ENCODE assay signal across 1 cellular context in genomic region chr11:86068951-86069407, GRCh38.
TF ChIP-seq lines count a peak whose summit lies in the region.

TSS of gene PICALM (minus strand) at chr11:86069084. CDS start at chr11:86068780, 304 bp downstream.

TF ChIP-seq in GM12878, 131 proteins besides CTCF, POLR2A, EP300 and RAD21 (continued from another document and continues in another):
- TF ChIP-seq, protein P1, sequence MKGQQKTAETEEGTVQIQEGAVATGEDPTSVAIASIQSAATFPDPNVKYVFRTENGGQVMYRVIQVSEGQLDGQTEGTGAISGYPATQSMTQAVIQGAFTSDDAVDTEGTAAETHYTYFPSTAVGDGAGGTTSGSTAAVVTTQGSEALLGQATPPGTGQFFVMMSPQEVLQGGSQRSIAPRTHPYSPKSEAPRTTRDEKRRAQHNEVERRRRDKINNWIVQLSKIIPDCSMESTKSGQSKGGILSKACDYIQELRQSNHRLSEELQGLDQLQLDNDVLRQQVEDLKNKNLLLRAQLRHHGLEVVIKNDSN (IDR thresholded peaks at IDR 0.05; ENCODE audit: borderline replicate concordance, extremely low read length, insufficient read depth, low read depth, low read length) = peak; percentile 91
- TF ChIP-seq SMARCA5 (IDR thresholded peaks at IDR 0.05) (no peak), GATAD2B (conservative IDR thresholded peaks at IDR 0.05; ENCODE audit: low read depth) (no peak), ZBTB11 (CRISPR knock-in tag; IDR thresholded peaks at IDR 0.05) (peak; percentile 77), ZNF274 (IDR thresholded peaks at IDR 0.05; ENCODE audit: insufficient read depth, insufficient read length) (no peak), IKZF2 (IDR thresholded peaks at IDR 0.05) (peak; percentile 80 to 84), SRF (IDR thresholded peaks at IDR 0.05; ENCODE audit: low read depth in 2 of 2, low read length in 2 of 2) (no peak; a peak in 1 of 4 replicates), SMC3 (IDR thresholded peaks at IDR 0.05; ENCODE audit: borderline replicate concordance, low read length) (no peak), SUPT20H (IDR thresholded peaks at IDR 0.05; ENCODE audit: borderline replicate concordance, control insufficient read depth, low read depth, low read length) (no peak), REST (IDR thresholded peaks at IDR 0.05; ENCODE audit: low read depth, low read length) (no peak), E4F1 (IDR thresholded peaks at IDR 0.05; ENCODE audit: borderline replicate concordance, partially characterized antibody) (no peak), NBN (IDR thresholded peaks at IDR 0.05) (no peak; the same call in 1 of the 2 replicates), SP1 (IDR thresholded peaks at IDR 0.05; ENCODE audit: low read depth, low read length) (peak; percentile 55), ELK1 (IDR thresholded peaks at IDR 0.05; ENCODE audit: low read depth, low read length) (no peak), CUX1 (IDR thresholded peaks at IDR 0.05; ENCODE audit: insufficient replicate concordance, low read depth, low read length) (no peak), RUNX3 (IDR thresholded peaks at IDR 0.05; ENCODE audit: low read length) (no peak), ZNF207 (IDR thresholded peaks at IDR 0.05; ENCODE audit: borderline replicate concordance) (no peak), NFXL1 (IDR thresholded peaks at IDR 0.05; ENCODE audit: borderline replicate concordance) (no peak), RBBP5 (conservative IDR thresholded peaks at IDR 0.05) (no peak), POU2F2 (IDR thresholded peaks at IDR 0.05; ENCODE audit: borderline replicate concordance, low read depth, low read length) (no peak), ZNF24 (IDR thresholded peaks at IDR 0.05) (no peak), RFX5 (IDR thresholded peaks at IDR 0.05; ENCODE audit: low read depth, low read length) (peak; percentile 73; the same call in 1 of the 2 replicates), MTA3 (IDR thresholded peaks at IDR 0.05; ENCODE audit: borderline replicate concordance, low read length) (no peak), TCF12 (IDR thresholded peaks at IDR 0.05; ENCODE audit: low read depth, low read length) (peak; percentile 56; the same call in 1 of the 2 replicates), CBX5 (IDR thresholded peaks at IDR 0.05; ENCODE audit: low read depth) (no peak), SREBF2 (IDR thresholded peaks at IDR 0.05; ENCODE audit: low read length) (no peak), CBFB (IDR thresholded peaks at IDR 0.05; ENCODE audit: low read depth) (no peak; the same call in 1 of the 2 replicates), CREB1 (IDR thresholded peaks at IDR 0.05; ENCODE audit: low read depth) (peak; percentile 72), CREM (IDR thresholded peaks at IDR 0.05; ENCODE audit: low read depth) (peak; percentile 64; the same call in 1 of the 2 replicates), KLF5 (IDR thresholded peaks at IDR 0.05; ENCODE audit: partially characterized antibody) (no peak), SPI1 (IDR thresholded peaks at IDR 0.05; ENCODE audit: borderline replicate concordance, insufficient read depth, low read depth, low read length) (peak; percentile 66), WRNIP1 (IDR thresholded peaks at IDR 0.05; ENCODE audit: borderline replicate concordance, low read depth, low read length) (no peak), NFYA (IDR thresholded peaks at IDR 0.05; ENCODE audit: borderline replicate concordance, low read depth, low read length) (no peak), HDAC2 (IDR thresholded peaks at IDR 0.05) (no peak), EZH2 (IDR thresholded peaks at IDR 0.05; ENCODE audit: borderline replicate concordance, control insufficient read depth, low read depth, low read length) (no peak)
- TF ChIP-seq, protein P2, sequence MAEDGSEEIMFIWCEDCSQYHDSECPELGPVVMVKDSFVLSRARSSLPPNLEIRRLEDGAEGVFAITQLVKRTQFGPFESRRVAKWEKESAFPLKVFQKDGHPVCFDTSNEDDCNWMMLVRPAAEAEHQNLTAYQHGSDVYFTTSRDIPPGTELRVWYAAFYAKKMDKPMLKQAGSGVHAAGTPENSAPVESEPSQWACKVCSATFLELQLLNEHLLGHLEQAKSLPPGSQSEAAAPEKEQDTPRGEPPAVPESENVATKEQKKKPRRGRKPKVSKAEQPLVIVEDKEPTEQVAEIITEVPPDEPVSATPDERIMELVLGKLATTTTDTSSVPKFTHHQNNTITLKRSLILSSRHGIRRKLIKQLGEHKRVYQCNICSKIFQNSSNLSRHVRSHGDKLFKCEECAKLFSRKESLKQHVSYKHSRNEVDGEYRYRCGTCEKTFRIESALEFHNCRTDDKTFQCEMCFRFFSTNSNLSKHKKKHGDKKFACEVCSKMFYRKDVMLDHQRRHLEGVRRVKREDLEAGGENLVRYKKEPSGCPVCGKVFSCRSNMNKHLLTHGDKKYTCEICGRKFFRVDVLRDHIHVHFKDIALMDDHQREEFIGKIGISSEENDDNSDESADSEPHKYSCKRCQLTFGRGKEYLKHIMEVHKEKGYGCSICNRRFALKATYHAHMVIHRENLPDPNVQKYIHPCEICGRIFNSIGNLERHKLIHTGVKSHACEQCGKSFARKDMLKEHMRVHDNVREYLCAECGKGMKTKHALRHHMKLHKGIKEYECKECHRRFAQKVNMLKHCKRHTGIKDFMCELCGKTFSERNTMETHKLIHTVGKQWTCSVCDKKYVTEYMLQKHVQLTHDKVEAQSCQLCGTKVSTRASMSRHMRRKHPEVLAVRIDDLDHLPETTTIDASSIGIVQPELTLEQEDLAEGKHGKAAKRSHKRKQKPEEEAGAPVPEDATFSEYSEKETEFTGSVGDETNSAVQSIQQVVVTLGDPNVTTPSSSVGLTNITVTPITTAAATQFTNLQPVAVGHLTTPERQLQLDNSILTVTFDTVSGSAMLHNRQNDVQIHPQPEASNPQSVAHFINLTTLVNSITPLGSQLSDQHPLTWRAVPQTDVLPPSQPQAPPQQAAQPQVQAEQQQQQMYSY (CRISPR knock-in tag; IDR thresholded peaks at IDR 0.05) = peak; percentile 97
- TF ChIP-seq, protein P3, sequence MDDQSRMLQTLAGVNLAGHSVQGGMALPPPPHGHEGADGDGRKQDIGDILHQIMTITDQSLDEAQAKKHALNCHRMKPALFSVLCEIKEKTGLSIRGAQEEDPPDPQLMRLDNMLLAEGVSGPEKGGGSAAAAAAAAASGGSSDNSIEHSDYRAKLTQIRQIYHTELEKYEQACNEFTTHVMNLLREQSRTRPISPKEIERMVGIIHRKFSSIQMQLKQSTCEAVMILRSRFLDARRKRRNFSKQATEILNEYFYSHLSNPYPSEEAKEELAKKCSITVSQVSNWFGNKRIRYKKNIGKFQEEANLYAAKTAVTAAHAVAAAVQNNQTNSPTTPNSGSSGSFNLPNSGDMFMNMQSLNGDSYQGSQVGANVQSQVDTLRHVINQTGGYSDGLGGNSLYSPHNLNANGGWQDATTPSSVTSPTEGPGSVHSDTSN (IDR thresholded peaks at IDR 0.05; ENCODE audit: insufficient replicate concordance, low read depth, low read length) = peak; percentile 53
